4 cellular contexts compared by ENCODE assay signal in the genomic region with DNA sequence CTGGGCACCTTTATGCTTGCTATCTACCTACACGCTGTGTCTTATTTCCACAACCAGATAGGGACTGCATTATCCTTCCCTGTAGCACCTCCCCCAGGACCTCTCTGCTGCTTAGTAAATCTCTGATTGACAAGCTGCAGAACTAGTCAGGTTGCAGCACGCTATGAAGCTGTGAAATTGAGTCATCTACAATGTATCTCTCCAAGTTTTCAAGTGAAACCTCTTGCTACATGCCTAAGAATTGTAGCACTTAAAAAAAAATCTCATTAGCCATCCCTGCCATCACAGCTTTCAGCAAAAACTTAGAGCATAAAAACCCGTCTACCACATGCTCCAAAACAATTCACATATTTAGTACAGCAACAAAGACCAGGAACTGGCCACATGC.
TF ChIP-seq lines count a peak whose summit lies in the region.

No MANE protein-coding gene starts in this region.

TF ChIP-seq in SK-N-SH, 30 proteins besides CTCF, POLR2A, EP300 and RAD21:
- TF ChIP-seq MXI1 (IDR thresholded peaks at IDR 0.05; ENCODE audit: low read depth, low read length) (no peak), CHD2 (IDR thresholded peaks at IDR 0.05; ENCODE audit: low read length, partially characterized antibody) (no peak), GATA2 (CRISPR knock-in tag; IDR thresholded peaks at IDR 0.05) (no peak), POLR2AphosphoS5 (IDR thresholded peaks at IDR 0.05; ENCODE audit: low read depth, low read length) (no peak), SMC3 (IDR thresholded peaks at IDR 0.05; ENCODE audit: low read depth, low read length) (no peak), JUND (IDR thresholded peaks at IDR 0.05) (no peak), ZBTB33 (IDR thresholded peaks at IDR 0.05; ENCODE audit: borderline replicate concordance, low read depth) (no peak), TCF12 (IDR thresholded peaks at IDR 0.05) (no peak), USF1 (IDR thresholded peaks at IDR 0.05; ENCODE audit: borderline replicate concordance, low read depth) (no peak), TEAD4 (IDR thresholded peaks at IDR 0.05; ENCODE audit: borderline replicate concordance, insufficient read depth) (no peak)
- TF ChIP-seq, protein P1, sequence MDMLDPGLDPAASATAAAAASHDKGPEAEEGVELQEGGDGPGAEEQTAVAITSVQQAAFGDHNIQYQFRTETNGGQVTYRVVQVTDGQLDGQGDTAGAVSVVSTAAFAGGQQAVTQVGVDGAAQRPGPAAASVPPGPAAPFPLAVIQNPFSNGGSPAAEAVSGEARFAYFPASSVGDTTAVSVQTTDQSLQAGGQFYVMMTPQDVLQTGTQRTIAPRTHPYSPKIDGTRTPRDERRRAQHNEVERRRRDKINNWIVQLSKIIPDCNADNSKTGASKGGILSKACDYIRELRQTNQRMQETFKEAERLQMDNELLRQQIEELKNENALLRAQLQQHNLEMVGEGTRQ (IDR thresholded peaks at IDR 0.05; ENCODE audit: borderline replicate concordance, low read depth, low read length) = no peak

TF ChIP-seq in SK-N-SH treated with all-trans-retinoic acid at 6 μM for 48 hours, 23 proteins besides CTCF, POLR2A, EP300 and RAD21 (continues in another document):
- TF ChIP-seq, protein P2, sequence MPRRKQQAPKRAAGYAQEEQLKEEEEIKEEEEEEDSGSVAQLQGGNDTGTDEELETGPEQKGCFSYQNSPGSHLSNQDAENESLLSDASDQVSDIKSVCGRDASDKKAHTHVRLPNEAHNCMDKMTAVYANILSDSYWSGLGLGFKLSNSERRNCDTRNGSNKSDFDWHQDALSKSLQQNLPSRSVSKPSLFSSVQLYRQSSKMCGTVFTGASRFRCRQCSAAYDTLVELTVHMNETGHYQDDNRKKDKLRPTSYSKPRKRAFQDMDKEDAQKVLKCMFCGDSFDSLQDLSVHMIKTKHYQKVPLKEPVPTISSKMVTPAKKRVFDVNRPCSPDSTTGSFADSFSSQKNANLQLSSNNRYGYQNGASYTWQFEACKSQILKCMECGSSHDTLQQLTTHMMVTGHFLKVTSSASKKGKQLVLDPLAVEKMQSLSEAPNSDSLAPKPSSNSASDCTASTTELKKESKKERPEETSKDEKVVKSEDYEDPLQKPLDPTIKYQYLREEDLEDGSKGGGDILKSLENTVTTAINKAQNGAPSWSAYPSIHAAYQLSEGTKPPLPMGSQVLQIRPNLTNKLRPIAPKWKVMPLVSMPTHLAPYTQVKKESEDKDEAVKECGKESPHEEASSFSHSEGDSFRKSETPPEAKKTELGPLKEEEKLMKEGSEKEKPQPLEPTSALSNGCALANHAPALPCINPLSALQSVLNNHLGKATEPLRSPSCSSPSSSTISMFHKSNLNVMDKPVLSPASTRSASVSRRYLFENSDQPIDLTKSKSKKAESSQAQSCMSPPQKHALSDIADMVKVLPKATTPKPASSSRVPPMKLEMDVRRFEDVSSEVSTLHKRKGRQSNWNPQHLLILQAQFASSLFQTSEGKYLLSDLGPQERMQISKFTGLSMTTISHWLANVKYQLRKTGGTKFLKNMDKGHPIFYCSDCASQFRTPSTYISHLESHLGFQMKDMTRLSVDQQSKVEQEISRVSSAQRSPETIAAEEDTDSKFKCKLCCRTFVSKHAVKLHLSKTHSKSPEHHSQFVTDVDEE (CRISPR knock-in tag; IDR thresholded peaks at IDR 0.05) = no peak
- TF ChIP-seq, protein P3, sequence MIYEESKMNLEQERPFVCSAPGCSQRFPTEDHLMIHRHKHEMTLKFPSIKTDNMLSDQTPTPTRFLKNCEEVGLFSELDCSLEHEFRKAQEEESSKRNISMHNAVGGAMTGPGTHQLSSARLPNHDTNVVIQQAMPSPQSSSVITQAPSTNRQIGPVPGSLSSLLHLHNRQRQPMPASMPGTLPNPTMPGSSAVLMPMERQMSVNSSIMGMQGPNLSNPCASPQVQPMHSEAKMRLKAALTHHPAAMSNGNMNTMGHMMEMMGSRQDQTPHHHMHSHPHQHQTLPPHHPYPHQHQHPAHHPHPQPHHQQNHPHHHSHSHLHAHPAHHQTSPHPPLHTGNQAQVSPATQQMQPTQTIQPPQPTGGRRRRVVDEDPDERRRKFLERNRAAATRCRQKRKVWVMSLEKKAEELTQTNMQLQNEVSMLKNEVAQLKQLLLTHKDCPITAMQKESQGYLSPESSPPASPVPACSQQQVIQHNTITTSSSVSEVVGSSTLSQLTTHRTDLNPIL (CRISPR knock-in tag; IDR thresholded peaks at IDR 0.05; ENCODE audit: low read depth) = no peak
- TF ChIP-seq PPARA (CRISPR knock-in tag; IDR thresholded peaks at IDR 0.05; ENCODE audit: borderline replicate concordance) = no peak
- no peak for TF ChIP-seq ZFP30 (CRISPR knock-in tag; IDR thresholded peaks at IDR 0.05)
- TF ChIP-seq POU6F1 (CRISPR knock-in tag; IDR thresholded peaks at IDR 0.05; ENCODE audit: borderline replicate concordance, low read depth) = no peak
- no peak for TF ChIP-seq TCF4 (CRISPR knock-in tag; IDR thresholded peaks at IDR 0.05; ENCODE audit: borderline replicate concordance)
- TF ChIP-seq GLIS3 (CRISPR knock-in tag; IDR thresholded peaks at IDR 0.05) = no peak
- no peak for TF ChIP-seq CSDC2 (CRISPR knock-in tag; IDR thresholded peaks at IDR 0.05)
- no peak for TF ChIP-seq ZNF70 (CRISPR knock-in tag; IDR thresholded peaks at IDR 0.05)

TF ChIP-seq in H1, 55 proteins besides CTCF, POLR2A, EP300 and RAD21:
- no peak for TF ChIP-seq CBX8 (IDR thresholded peaks at IDR 0.05; ENCODE audit: borderline replicate concordance, low read depth, low read length)
- no peak for TF ChIP-seq TAF7 (optimal IDR thresholded peaks at IDR 0.05; ENCODE audit: borderline replicate concordance, low read depth, low read length)
- TF ChIP-seq TCF12 (IDR thresholded peaks at IDR 0.05; ENCODE audit: low read depth, low read length) = no peak
- TF ChIP-seq ASH2L (IDR thresholded peaks at IDR 0.05; ENCODE audit: low read length) = no peak
- TF ChIP-seq EZH2 (IDR thresholded peaks at IDR 0.05; ENCODE audit: low read depth, low read length, severe bottlenecking) = no peak
- TF ChIP-seq GTF2F1 (IDR thresholded peaks at IDR 0.05; ENCODE audit: borderline replicate concordance, low read depth, low read length) = no peak
- TF ChIP-seq HDAC6 (IDR thresholded peaks at IDR 0.05; ENCODE audit: low read depth, low read length) = no peak

TF ChIP-seq in neural cell, 6 proteins besides CTCF, POLR2A, EP300 and RAD21:
- TF ChIP-seq SMC3 (conservative IDR thresholded peaks at IDR 0.05; ENCODE audit: poor library complexity) = no peak
- TF ChIP-seq REST (IDR thresholded peaks at IDR 0.05; ENCODE audit: borderline replicate concordance) = no peak
